ENCODE assay signal across 8 cellular contexts in genomic region chr4:89509708-89510269, GRCh38.
DNase-seq lines count a peak whose midpoint lies in the region; ATAC-seq and TF ChIP-seq lines count a peak whose summit lies in the region.

No MANE protein-coding gene starts in this region.

- no peak overlapping the region for H3K56ac ChIP-seq in H9 (ENCODE audit: insufficient read length, low read depth, low read length)

- H3K4ac ChIP-seq in H9 (ENCODE audit: low read depth, low read length): no peak overlapping the region

- H4K20me1 ChIP-seq in H9 (ENCODE audit: control insufficient read depth, insufficient read depth, insufficient read length): no peaks in the 10 kb centered on the region

- H4K5ac ChIP-seq in H9 (ENCODE audit: insufficient read length, low read depth, low read length): no peak overlapping the region

- no peaks in the 10 kb centered on the region; the same call in 1 of the 2 replicates for H3K27me3 Mint-ChIP-seq in H9 (ENCODE audit: low read depth)

- peak; percentile 98 for ATAC-seq in GM19328 (IDR thresholded peaks at IDR 0.05; ENCODE audit: unreplicated experiment)
- peak; percentile 100 for ATAC-seq in HG03135 (IDR thresholded peaks at IDR 0.05; ENCODE audit: unreplicated experiment)

- H3K4me1 ChIP-seq in H9 (ENCODE audit: insufficient read depth, low read length): no peaks in the 10 kb centered on the region

- H3K23ac ChIP-seq in H9 (ENCODE audit: insufficient read length, low read depth, low read length): no peak overlapping the region

- no peak overlapping the region for H3T11ph ChIP-seq in H9 (ENCODE audit: low read length)

- H3K27me3 ChIP-seq in H9 (ENCODE audit: insufficient read depth, low read length): no peaks in the 10 kb centered on the region
- no peaks in the 10 kb centered on the region for H3K27me3 ChIP-seq in WERI-Rb-1 (ENCODE audit: insufficient read depth, low read depth, severe bottlenecking)

- peaks cover 4 to 12% (median 7%) of the 10 kb centered on the region in 3 experiments for H3K36me3 Mint-ChIP-seq in H9 (ENCODE audit: insufficient read depth in 1 of 3, low read depth in 3 of 3)

- no peak overlapping the region for H4K91ac ChIP-seq in H9 (ENCODE audit: insufficient read length, low read depth, low read length)

- H3K14ac ChIP-seq in H9 (ENCODE audit: insufficient read depth, low read length): no peak overlapping the region

- peak; percentile 10 for DNase-seq in Daoy (ENCODE audit: low read depth)
- peak; percentile 63 for DNase-seq in astrocyte of the spinal cord (ENCODE audit: low read depth, low spot score)
- DNase-seq in H9: no peak
- DNase-seq in ACHN: no peak
- no peak for DNase-seq in superior temporal gyrus (ENCODE audit: extremely low spot score)
- no peak for DNase-seq in WERI-Rb-1

- TF ChIP-seq CTCF in astrocyte of the spinal cord (IDR thresholded peaks at IDR 0.05; ENCODE audit: low read depth, low read length) (no peak), H9 (conservative IDR thresholded peaks at IDR 0.05) (no peak), WERI-Rb-1 (IDR thresholded peaks at IDR 0.05; ENCODE audit: low read depth, low read length) (no peak)

- no peak overlapping the region for H3K4me3 Mint-ChIP-seq in H9

- WGBS in H9 (ENCODE audit: extremely low coverage, insufficient read length, low lambda C conversion rate): no CpG with 5 or more reads among the region's 4 CpGs

- H3K4me2 ChIP-seq in H9 (ENCODE audit: insufficient read depth, insufficient read length, low read length): no peak overlapping the region

- H2BK12ac ChIP-seq in H9 (ENCODE audit: insufficient read length, low read depth, low read length): no peak overlapping the region

- no peak overlapping the region for H2AK5ac ChIP-seq in H9 (ENCODE audit: insufficient read length, low read length)

- no peaks in the 10 kb centered on the region for H3K79me1 ChIP-seq in H9 (ENCODE audit: insufficient read depth, low read depth, low read length, poor library complexity, severe bottlenecking)

- H3K79me2 ChIP-seq in H9 (ENCODE audit: insufficient read depth, low read length): no peaks in the 10 kb centered on the region

- no peak overlapping the region for H2BK5ac ChIP-seq in H9 (ENCODE audit: insufficient read length, low read length)

- H3K9me3 Mint-ChIP-seq in H9: peaks cover 10 to 12% of the 10 kb centered on the region in 2 experiments

- no peak overlapping the region for H3K4me3 ChIP-seq in astrocyte of the spinal cord (ENCODE audit: low read depth, low read length)
- H3K4me3 ChIP-seq in WERI-Rb-1 (ENCODE audit: low read depth, low read length): no peak overlapping the region

- no peaks in the 10 kb centered on the region for H3K23me2 ChIP-seq in H9 (ENCODE audit: insufficient read length, low read depth, low read length, poor library complexity, severe bottlenecking)

- H3K36me3 ChIP-seq in WERI-Rb-1: no peaks in the 10 kb centered on the region

- no peaks in the 10 kb centered on the region for H3K9me3 ChIP-seq in H9 (ENCODE audit: control insufficient read depth, low read depth, low read length)
- no peaks in the 10 kb centered on the region for H3K9me3 ChIP-seq in WERI-Rb-1 (ENCODE audit: severe bottlenecking)

- no peak overlapping the region for H4K8ac ChIP-seq in H9 (replicated peaks; ENCODE audit: insufficient read length, low read depth, low read length)

- no peak overlapping the region for H3K9ac ChIP-seq in H9 (ENCODE audit: extremely low read depth, insufficient read length, low read length)

- no peak overlapping the region for H2BK20ac ChIP-seq in H9 (ENCODE audit: low read depth, low read length, poor library complexity, severe bottlenecking)

- in situ Hi-C loops in astrocyte of the spinal cord (cut with HindIII; ENCODE audit: low sequenced_read_pairs) (no loop called here), ACHN (cut with HindIII; ENCODE audit: low pct_ligation_motif_present, low pct_unique_long_range_greater_than_20kb, low sequenced_read_pairs) (no loop called here)

- no peak overlapping the region for H2AFZ ChIP-seq in H9 (ENCODE audit: low read length)

- no peak overlapping the region for H2BK120ac ChIP-seq in H9 (ENCODE audit: low read depth, low read length, poor library complexity, severe bottlenecking)

- H3K27ac ChIP-seq in H9 (ENCODE audit: insufficient read length, low read depth, low read length) (no peak overlapping the region), WERI-Rb-1 (no peak overlapping the region)

- H3K27ac Mint-ChIP-seq in H9: no peak overlapping the region

- no peak overlapping the region for H2BK15ac ChIP-seq in H9 (ENCODE audit: low read depth, low read length)

- peaks cover 12 to 15% of the 10 kb centered on the region in 2 experiments for H3K4me1 Mint-ChIP-seq in H9

- no peak overlapping the region for H3K18ac ChIP-seq in H9 (ENCODE audit: insufficient read length, low read depth, low read length)

Comparison
In these comparisons a context has a peak if more than half of its experiments do, and no peak if none do; other contexts are left out.
1. DNase-seq: peak in Daoy (single experiment) and astrocyte of the spinal cord (single experiment); none in H9 (single experiment), ACHN (single experiment), superior temporal gyrus (single experiment) and WERI-Rb-1 (single experiment).